Comparison of ENCODE assay signal across 9 cellular contexts in genomic region chr3:1082024-1082633, GRCh38. TPM values are rescaled to one million over a fixed set of nuclear protein-coding genes. Genes with fewer than 3 reads are reported as not detected.
DNase-seq lines count a peak whose midpoint lies in the region; ATAC-seq and TF ChIP-seq lines count a peak whose summit lies in the region.
"Had no signal": no experiment of that assay in that cellular context is flagged by ENCODE, and none has a peak within 500 bp of the region (broad histone marks: within the 10 kb centered on the region; RNA-seq: fewer than 3 reads in every experiment).

No MANE protein-coding gene starts in this region.

- peaks cover 7 to 10% of the 10 kb centered on the region in 2 donors for H3K9me3 Mint-ChIP-seq in natural killer cell

- no peaks in the 10 kb centered on the region for H3K27me3 Mint-ChIP-seq in natural killer cell (ENCODE audit: low read depth in 2 of 2)

- no peaks in the 10 kb centered on the region for H3K36me3 Mint-ChIP-seq in natural killer cell

- DNase-seq in D341Med (ENCODE audit: low spot score) (peak; percentile 24), MV-4-11 (lab: John Stamatoyannopoulos, UW) (peak; percentile 26), cardiac fibroblast (ENCODE audit: low read depth in 2 of 2) (peak; percentile 40 to 68), midbrain (lab: John Stamatoyannopoulos, UW) (peak; percentile 45), natural killer cell (no peak), EL (no peak)
- no peak for DNase-seq in activated CD8-positive, alpha-beta memory T cell treated with anti-CD3 and anti-CD28 coated beads for 24 hours

- TF ChIP-seq CTCF in cardiac fibroblast (IDR thresholded peaks at IDR 0.05; ENCODE audit: low read depth, low read length) (peak; percentile 68), natural killer cell (IDR thresholded peaks at IDR 0.05) (no peak)

- no peak overlapping the region for H3K4me3 Mint-ChIP-seq in natural killer cell

- no peaks in the 10 kb centered on the region for H3K4me1 Mint-ChIP-seq in natural killer cell

- ATAC-seq in GM19351 (IDR thresholded peaks at IDR 0.05; ENCODE audit: unreplicated experiment) (peak; percentile 66), natural killer cell (no peak)

- intact Hi-C loops in natural killer cell (cut with micrococcal nuclease): no loop called here

- no peak overlapping the region for H3K27ac Mint-ChIP-seq in natural killer cell

- no peak overlapping the region for H3K4me3 ChIP-seq in cardiac fibroblast (replicated peaks in 1 of 2; ENCODE audit: low read depth in 2 of 2, low read length in 2 of 2)

RNA-seq across cellular contexts. Expression of gene CNTN6, which starts 10.7 kb away (rescaled TPM):
- not detected for total RNA-seq in natural killer cell
- total RNA-seq: lower leg skin had no signal

Comparison
In these comparisons a context has a peak if more than half of its experiments do, and no peak if none do; other contexts are left out.
1. DNase-seq: peak in D341Med (single experiment), MV-4-11 (single experiment), cardiac fibroblast (2 of 2) and midbrain (single experiment); none in natural killer cell (single experiment), EL (single experiment) and activated CD8-positive, alpha-beta memory T cell treated with anti-CD3 and anti-CD28 coated beads for 24 hours (single experiment).